12 cellular contexts compared by ENCODE assay signal in genomic region chr1:41623736-41624135, GRCh38.
DNase-seq lines count a peak whose midpoint lies in the region; ATAC-seq and TF ChIP-seq lines count a peak whose summit lies in the region.
"Had no signal": no experiment of that assay in that cellular context is flagged by ENCODE, and none has a peak within 500 bp of the region (broad histone marks: within the 10 kb centered on the region; RNA-seq: fewer than 3 reads in every experiment).

No MANE protein-coding gene starts in this region.

- BruUV-seq in PC-3 (replicated peaks; lab: Mats Ljungman, UMichigan) = no TSS peak

- H2BK5ac ChIP-seq in neuronal stem cell (ENCODE audit: low read length) = no peak overlapping the region

- TF ChIP-seq CTCF in GM12875 (IDR thresholded peaks at IDR 0.05; ENCODE audit: borderline replicate concordance, insufficient read depth, low read depth, low read length) = no peak
- TF ChIP-seq CTCF in PC-3 (conservative IDR thresholded peaks at IDR 0.05; ENCODE audit: low read depth, low read length) = no peak
- TF ChIP-seq CTCF in GM20000 (IDR thresholded peaks at IDR 0.05; ENCODE audit: extremely low read depth, missing control alignments) = no peak

- H3F3A ChIP-seq in PC-3 (ENCODE audit: low read length, unreplicated experiment) = no peaks in the 10 kb centered on the region

- H3K18ac ChIP-seq in neuronal stem cell (ENCODE audit: low read length) = no peak overlapping the region

- H2AFZ ChIP-seq in PC-3 (ENCODE audit: low read length) (no peak overlapping the region), neuronal stem cell (ENCODE audit: low read length) (no peak overlapping the region)

- no peaks in the 10 kb centered on the region for H3K9me2 ChIP-seq in PC-3 (replicated peaks; ENCODE audit: low read length)

- no peaks in the 10 kb centered on the region for H3K79me2 ChIP-seq in PC-3 (ENCODE audit: low read length)

- no peaks in the 10 kb centered on the region for H3K36me3 ChIP-seq in PC-3 (ENCODE audit: low read depth, low read length)
- no peaks in the 10 kb centered on the region for H3K36me3 ChIP-seq in neuronal stem cell (replicated peaks in 1 of 2; ENCODE audit: control insufficient read depth in 2 of 2, insufficient read depth in 2 of 2, low read length in 2 of 2)

- intact Hi-C loops in PC-3 (cut with micrococcal nuclease) = no loop called here

- peak overlapping the region; percentile 24 for H3K4me3 ChIP-seq in GM12875 (ENCODE audit: low read depth, low read length)
- no peak overlapping the region for H3K4me3 ChIP-seq in PC-3 (ENCODE audit: low read length)
- no peak overlapping the region for H3K4me3 ChIP-seq in neuronal stem cell (ENCODE audit: low read length in 2 of 2)
- H3K4me3 ChIP-seq: testis had no signal

- H3K27ac ChIP-seq in PC-3 (ENCODE audit: low read length) = no peak overlapping the region
- H3K27ac ChIP-seq in neuronal stem cell (replicated peaks; ENCODE audit: low read length) = no peak overlapping the region
- H3K27ac ChIP-seq: testis had no signal

- H3K27me3 ChIP-seq in PC-3 (ENCODE audit: low read length) = no peaks in the 10 kb centered on the region
- peaks cover 0 to 2% (median 0%) of the 10 kb centered on the region in 3 experiments for H3K27me3 ChIP-seq in neuronal stem cell (ENCODE audit: control insufficient read depth in 3 of 3, insufficient read depth in 3 of 3, low read depth in 1 of 3, low read length in 3 of 3)
- H3K27me3 ChIP-seq: testis had no signal

- H3K9me3 ChIP-seq in PC-3 (ENCODE audit: low read length) (no peaks in the 10 kb centered on the region), neuronal stem cell (replicated peaks in 1 of 2; ENCODE audit: control insufficient read depth in 2 of 2, insufficient read depth in 1 of 2, low read depth in 1 of 2, low read length in 2 of 2) (no peaks in the 10 kb centered on the region)
- H3K9me3 ChIP-seq: testis had no signal

- H3K9ac ChIP-seq in PC-3 (ENCODE audit: low read length) (no peak overlapping the region), neuronal stem cell (ENCODE audit: low read depth, low read length, poor library complexity) (no peak overlapping the region)

- POLR2A ChIA-PET in PC-3 (lab: Charles Lee; ENCODE audit: unreplicated experiment) = no interaction called here

- CTCF ChIA-PET in PC-3 (lab: Charles Lee) = no interaction called here

- H2AK5ac ChIP-seq in neuronal stem cell (ENCODE audit: low read depth, low read length) = no peak overlapping the region

- DNase-seq in PC-3 = no peak
- DNase-seq in neuronal stem cell (ENCODE audit: low spot score) = no peak
- no peak for DNase-seq in GM20000 (ENCODE audit: low spot score)
- no peak for DNase-seq in putamen (ENCODE audit: low spot score)
- DNase-seq in AML-193 (lab: John Stamatoyannopoulos, UW) = no peak
- DNase-seq: activated naive CD4-positive, alpha-beta T cell treated with anti-CD3 and anti-CD28 coated beads, Interleukin-2, amount 10 ng/mL, durations not matched to agents 7 days and 5 days; NCI-H1417 treated with DMSO at 0.1 percent for 48 hours; posterior cingulate gyrus; testis had no signal

- peak overlapping the region; percentile 66 for H3K4me2 ChIP-seq in PC-3 (ENCODE audit: low read length)
- no peak overlapping the region for H3K4me2 ChIP-seq in neuronal stem cell (ENCODE audit: insufficient read depth, low read length, poor library complexity, severe bottlenecking)

- peak overlapping the region; percentile 67 for H3K23ac ChIP-seq in neuronal stem cell (ENCODE audit: low read depth, low read length, poor library complexity)

- no peak overlapping the region for H2BK120ac ChIP-seq in neuronal stem cell (ENCODE audit: low read depth, low read length)

- H3K4me1 ChIP-seq in PC-3 (ENCODE audit: insufficient read depth, low read length) (peaks cover 38% of the 10 kb centered on the region), neuronal stem cell (ENCODE audit: control insufficient read depth in 2 of 2, insufficient read depth in 1 of 2, low read depth in 1 of 2, low read length in 2 of 2) (peaks cover 0 to 14% of the 10 kb centered on the region in 2 donors)
- H3K4me1 ChIP-seq: testis had no signal

- no peak overlapping the region for H3K4ac ChIP-seq in neuronal stem cell (ENCODE audit: low read length)

- no peak overlapping the region for H2BK15ac ChIP-seq in neuronal stem cell (ENCODE audit: low read length)

- no CpG with 5 or more reads among the region's 10 CpGs for WGBS in neuronal stem cell (ENCODE audit: extremely low coverage in 2 of 2, insufficient read length in 2 of 2, insufficient replicate concordance in 1 of 2), 2 donors

- H3K14ac ChIP-seq in neuronal stem cell (ENCODE audit: low read length) = peak overlapping the region; percentile 56

- no peaks in the 10 kb centered on the region for H3K79me1 ChIP-seq in neuronal stem cell (ENCODE audit: low read depth, low read length)

- H4K91ac ChIP-seq in neuronal stem cell (ENCODE audit: low read depth, low read length, poor library complexity) = no peak overlapping the region

- ATAC-seq in HG02610 (IDR thresholded peaks at IDR 0.05; ENCODE audit: unreplicated experiment) (peak; percentile 26), PC-3 (no peak)
- ATAC-seq: HCT116 had no signal

- no peak overlapping the region for H4K8ac ChIP-seq in neuronal stem cell (ENCODE audit: low read depth, low read length)

- H2BK12ac ChIP-seq in neuronal stem cell (ENCODE audit: low read length) = no peak overlapping the region

- H4K20me1 ChIP-seq in PC-3 (ENCODE audit: low read length) = no peaks in the 10 kb centered on the region; the same call in 1 of the 2 replicates
